9 cellular contexts compared by ENCODE assay signal in the genomic region with DNA sequence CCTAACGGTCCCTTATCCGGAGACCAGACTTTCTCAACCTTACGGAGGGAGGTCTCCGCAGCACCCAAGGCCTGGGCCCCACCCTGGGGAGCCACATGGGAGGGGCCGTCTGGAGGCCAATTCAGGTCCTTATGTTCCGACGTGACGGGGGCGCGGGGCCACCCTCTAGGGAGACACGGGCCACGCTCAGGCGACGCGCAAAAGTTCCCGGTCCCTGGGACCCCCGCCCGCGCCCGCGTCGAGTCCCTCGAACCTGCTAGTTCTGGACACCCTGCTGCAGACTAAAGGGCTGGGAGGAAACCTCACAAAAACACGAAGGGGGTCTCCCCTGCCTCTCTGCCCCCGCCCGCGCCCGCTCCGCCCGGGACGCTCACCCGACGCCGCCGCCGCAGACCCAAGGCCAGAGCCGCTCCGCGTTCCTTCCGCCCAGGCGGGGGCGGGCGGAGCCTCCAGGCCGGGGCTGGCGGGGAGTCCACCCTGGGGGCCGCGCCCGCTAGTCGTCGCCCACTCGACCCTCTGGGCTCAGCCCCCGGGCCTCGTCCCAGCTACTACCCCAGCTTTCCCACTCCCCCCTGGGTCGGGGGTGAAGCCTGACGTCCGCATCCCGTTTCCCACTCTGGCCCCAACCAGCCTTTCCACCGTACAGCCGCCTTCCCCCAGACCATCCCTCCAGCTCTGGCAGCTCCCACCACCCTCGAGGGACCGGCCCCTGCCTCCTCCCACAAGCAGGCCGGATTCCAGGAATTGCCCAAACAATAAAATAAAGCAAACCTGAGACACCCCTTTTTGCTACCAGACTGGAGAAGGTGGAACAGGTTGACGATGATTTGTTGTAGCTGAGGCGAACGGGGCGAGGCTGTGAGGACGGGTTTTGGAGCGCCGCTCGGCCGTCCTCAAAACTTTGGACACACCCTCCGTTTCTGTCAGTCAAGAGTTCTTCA. TPM values are rescaled to one million over a fixed set of nuclear protein-coding genes. Genes with fewer than 3 reads are reported as not detected.
DNase-seq lines count a peak whose midpoint lies in the region; ATAC-seq and TF ChIP-seq lines count a peak whose summit lies in the region.
"Had no signal": no experiment of that assay in that cellular context is flagged by ENCODE, and none has a peak within 500 bp of the region (broad histone marks: within the 10 kb centered on the region; RNA-seq: fewer than 3 reads in every experiment).

No MANE protein-coding gene starts in this region.

- intact Hi-C loops in vagina (cut with DNase I) = loop anchor here (5.0 kb wide), 1 partner anchor 52 kb away; the partner anchor contains the start of gene PTDSS2

- no peak for ATAC-seq in DND-41 (ENCODE audit: insufficient read depth, low read depth)
- no peak for ATAC-seq in GM21825 (IDR thresholded peaks at IDR 0.05; ENCODE audit: unreplicated experiment)

- H3K36me3 ChIP-seq in DND-41 (ENCODE audit: insufficient read depth, low read length) = peaks cover 61% of the 10 kb centered on the region
- H3K36me3 ChIP-seq in mesodermal cell (ENCODE audit: control insufficient read depth, insufficient read depth, low read length) = peaks cover 43% of the 10 kb centered on the region
- peaks cover 4 to 31% of the 10 kb centered on the region in 2 donors for H3K36me3 ChIP-seq in vagina

- H3K79me2 ChIP-seq in DND-41 (ENCODE audit: insufficient read depth, low read length) = peaks cover 60% of the 10 kb centered on the region

- H3K27ac ChIP-seq in DND-41 (ENCODE audit: low read length) = 0 out of 2 replicates have a peak overlapping the region, but pooled peaks have one; percentile 24
- peak overlapping the region; percentile 70 to 91 for H3K27ac ChIP-seq in coronary artery
- H3K27ac ChIP-seq in mesodermal cell (ENCODE audit: low read depth, low read length, severe bottlenecking) = no peak overlapping the region
- H3K27ac ChIP-seq in vagina = peak overlapping the region; percentile 99
- H3K27ac ChIP-seq: KMS-11 had no signal

- H2AFZ ChIP-seq in DND-41 (ENCODE audit: low read depth, low read length) = no peak overlapping the region

- no peak for TF ChIP-seq POLR2A in vagina (IDR thresholded peaks at IDR 0.05)

- no peak for DNase-seq in DND-41
- DNase-seq in NOMO-1 (lab: John Stamatoyannopoulos, UW; ENCODE audit: unreplicated experiment in 2 of 2) = peak; percentile 50 to 59
- DNase-seq in coronary artery (ENCODE audit: low spot score) = peak; percentile 78
- DNase-seq in vagina (ENCODE audit: extremely low spot score in 2 of 2) = no peak
- DNase-seq in NCI-H1105 treated with DMSO at 0.1 percent for 48 hours (lab: John Stamatoyannopoulos, UW) = no peak
- DNase-seq in NCI-H2171 (lab: John Stamatoyannopoulos, UW) = no peak

- H4K20me1 ChIP-seq in DND-41 (ENCODE audit: insufficient read depth, low read length) = peaks cover 40% of the 10 kb centered on the region

- peaks cover 27% of the 10 kb centered on the region for H3K4me1 ChIP-seq in DND-41 (ENCODE audit: insufficient read depth, low read length)
- peaks cover 9% of the 10 kb centered on the region for H3K4me1 ChIP-seq in mesodermal cell (ENCODE audit: control insufficient read depth, insufficient read depth, low read length, poor library complexity, severe bottlenecking)
- peaks cover 53% of the 10 kb centered on the region for H3K4me1 ChIP-seq in vagina

- H3K4me2 ChIP-seq in DND-41 (ENCODE audit: insufficient read depth, low read length) = peak overlapping the region; percentile 81; the same call in 1 of the 2 replicates
- H3K4me2 ChIP-seq: KMS-11 had no signal

- TF ChIP-seq CTCF in DND-41 (IDR thresholded peaks at IDR 0.05; ENCODE audit: borderline replicate concordance, extremely low read depth, low read length, poor library complexity, severe bottlenecking) (no peak), coronary artery (IDR thresholded peaks at IDR 0.05) (no peak), vagina (IDR thresholded peaks at IDR 0.05) (no peak)

- H3K27me3 ChIP-seq in DND-41 (ENCODE audit: insufficient read depth, low read length, poor library complexity) = no peaks in the 10 kb centered on the region
- H3K27me3 ChIP-seq in vagina = no peaks in the 10 kb centered on the region

- WGBS in mesodermal cell (ENCODE audit: insufficient coverage in 2 of 2), 2 experiments = 85% methylated on average over 42 to 72 of the region's 72 CpGs

- H3K9me3 ChIP-seq in DND-41 (ENCODE audit: insufficient read depth, low read length, severe bottlenecking) (no peaks in the 10 kb centered on the region), mesodermal cell (ENCODE audit: control insufficient read depth, low read length) (no peaks in the 10 kb centered on the region), vagina (no peaks in the 10 kb centered on the region)

- H3K4me3 ChIP-seq in DND-41 (ENCODE audit: low read depth in 1 of 2, low read length in 2 of 2) (no peak overlapping the region), coronary artery (peak overlapping the region; percentile 97), mesodermal cell (ENCODE audit: extremely low read depth, insufficient read depth, low read length, poor library complexity, severe bottlenecking) (peak overlapping the region; percentile 11), vagina (peak overlapping the region; percentile 50 to 54)

- peak overlapping the region; percentile 88; the same call in 1 of the 2 replicates for H3K9ac ChIP-seq in DND-41 (ENCODE audit: low read depth, low read length)
- H3K9ac ChIP-seq: KMS-11 had no signal

RNA-seq across cellular contexts. Expression of gene RNH1, which starts 2.7 kb away (rescaled TPM):
- 57.8 TPM for polyA plus RNA-seq in mesodermal cell (2013, experiment 1 of 2)
- 50.6 TPM for polyA plus RNA-seq in mesodermal cell (2013, experiment 2 of 2)
- 252 TPM for total RNA-seq in vagina

RNA-seq across cellular contexts. Expression of gene HRAS, which starts 31.1 kb away (rescaled TPM):
- 44.8 TPM for polyA plus RNA-seq in mesodermal cell (2013, experiment 1 of 2)
- polyA plus RNA-seq in mesodermal cell (2013, experiment 2 of 2) = 42.3 TPM
- 53.5 TPM for total RNA-seq in vagina

RNA-seq across cellular contexts. Expression of gene LRRC56, which starts 33.0 kb away (rescaled TPM):
- 0.77 TPM for polyA plus RNA-seq in mesodermal cell (2013, experiment 1 of 2)
- polyA plus RNA-seq in mesodermal cell (2013, experiment 2 of 2) = 0.66 TPM
- total RNA-seq in vagina = 0.49 TPM

RNA-seq across cellular contexts. Expression of gene PTDSS2, which starts 54.2 kb away (rescaled TPM):
- 38.1 TPM for polyA plus RNA-seq in mesodermal cell (2013, experiment 1 of 2)
- polyA plus RNA-seq in mesodermal cell (2013, experiment 2 of 2) = 36.5 TPM
- 36.1 TPM for total RNA-seq in vagina

RNA-seq across cellular contexts. Expression of gene LMNTD2, which starts 56.2 kb away (rescaled TPM):
- 1.3 TPM for polyA plus RNA-seq in mesodermal cell (2013, experiment 1 of 2)
- polyA plus RNA-seq in mesodermal cell (2013, experiment 2 of 2) = 1.3 TPM
- total RNA-seq in vagina = 1.7 TPM

Comparison
In these comparisons a context has a peak if more than half of its experiments do, and no peak if none do; other contexts are left out.
1. DNase-seq: peak in NOMO-1 (2 of 2) and coronary artery (single experiment); none in DND-41 (single experiment), vagina (0 of 2), NCI-H1105 treated with DMSO at 0.1 percent for 48 hours (single experiment) and NCI-H2171 (single experiment).
2. H3K4me3 ChIP-seq: peak in coronary artery (single experiment), mesodermal cell (single experiment) and vagina (2 of 2); none in DND-41 (0 of 2).